8 cellular contexts compared by ENCODE assay signal in genomic region chr3:131794766-131795381, GRCh38.
DNase-seq lines count a peak whose midpoint lies in the region; ATAC-seq, FAIRE-seq and TF ChIP-seq lines count a peak whose summit lies in the region.

No MANE protein-coding gene starts in this region.

- no peak overlapping the region for H3K9ac ChIP-seq in mammary epithelial cell (ENCODE audit: insufficient read depth, low read length)
- no peak overlapping the region for H3K9ac ChIP-seq in keratinocyte (ENCODE audit: control insufficient read depth, extremely low read depth, insufficient read depth, low read length)

- no peaks in the 10 kb centered on the region for H3K79me2 ChIP-seq in mammary epithelial cell (ENCODE audit: insufficient read depth, low read length)
- H3K79me2 ChIP-seq in keratinocyte (ENCODE audit: control insufficient read depth, insufficient read depth, low read length), result no peaks in the 10 kb centered on the region

- peak; percentile 91 for FAIRE-seq in keratinocyte (lab: Jason Lieb, UNC)

- no peak overlapping the region for H2AFZ ChIP-seq in mammary epithelial cell (ENCODE audit: low read depth, low read length)
- H2AFZ ChIP-seq in keratinocyte (ENCODE audit: control insufficient read depth, low read length), result no peak overlapping the region

- H3K36me3 ChIP-seq in mammary epithelial cell (ENCODE audit: insufficient read depth, low read length), result no peaks in the 10 kb centered on the region
- no peaks in the 10 kb centered on the region for H3K36me3 ChIP-seq in keratinocyte (ENCODE audit: control insufficient read depth in 2 of 2, extremely low read depth in 1 of 2, insufficient read depth in 2 of 2, low read length in 2 of 2)

- TF ChIP-seq CTCF in mammary epithelial cell (conservative IDR thresholded peaks at IDR 0.05 in 1 of 2, IDR thresholded peaks at IDR 0.05 in 1 of 2; ENCODE audit: extremely low read depth in 1 of 2, insufficient read depth in 1 of 2, low read depth in 1 of 2, low read length in 2 of 2) (peak; percentile 89 to 95), keratinocyte (optimal IDR thresholded peaks at IDR 0.05 in 1 of 3, IDR thresholded peaks at IDR 0.05 in 1 of 3, conservative IDR thresholded peaks at IDR 0.05 in 1 of 3; ENCODE audit: extremely low read depth in 1 of 3, insufficient read depth in 2 of 3, low read length in 3 of 3) (peak; percentile 87 to 89 (median 87))

- dilution Hi-C loops in mammary epithelial cell (cut with HindIII; ENCODE audit: low sequenced_read_pairs) (no loop called here), keratinocyte (cut with MboI; ENCODE audit: extremely low pct_ligation_motif_present, low sequenced_read_pairs) (no loop called here)

- H3K27ac ChIP-seq in mammary epithelial cell (ENCODE audit: insufficient read depth, low read depth, low read length) (no peak overlapping the region), keratinocyte (ENCODE audit: control insufficient read depth, insufficient read depth, low read length) (no peak overlapping the region)

- in situ Hi-C loops in mammary epithelial cell (cut with MboI; ENCODE audit: low sequenced_read_pairs in 2 of 2), result loop anchor here (25.0 kb wide), 2 partner anchors 217 to 392 kb away; no protein-coding TSS in a partner anchor

- H3K4me1 ChIP-seq in mammary epithelial cell (ENCODE audit: insufficient read depth, low read length) (no peaks in the 10 kb centered on the region), keratinocyte (ENCODE audit: control insufficient read depth, extremely low read depth, insufficient read depth, low read length) (no peaks in the 10 kb centered on the region)

- intact Hi-C loops in mammary epithelial cell (cut with micrococcal nuclease), result loop anchor here (1.0 to 10.0 kb wide), 5 partner anchors 234 to 760 kb away; no protein-coding TSS in a partner anchor

- H4K20me1 ChIP-seq in mammary epithelial cell (ENCODE audit: insufficient read depth, low read length) (no peaks in the 10 kb centered on the region), keratinocyte (ENCODE audit: control insufficient read depth, extremely low read depth, insufficient read depth, low read length) (no peaks in the 10 kb centered on the region)

- H3K4me3 Mint-ChIP-seq in stimulated activated effector memory CD8-positive, alpha-beta T cell treated with anti-CD3 and anti-CD28 coated beads, Interleukin-12 subunit alpha, Interleukin-12 subunit beta, amount 100 ng/mL, for 72 hours, result no peak overlapping the region

- H3K9me3 ChIP-seq in mammary epithelial cell (replicated peaks; ENCODE audit: insufficient read depth, low read length), result no peaks in the 10 kb centered on the region
- H3K9me3 ChIP-seq in keratinocyte (ENCODE audit: control insufficient read depth, low read depth, low read length), result no peaks in the 10 kb centered on the region

- CTCF ChIA-PET in mammary epithelial cell (lab: Charles Lee; ENCODE audit: low non-redundant PET), result interaction anchor here (0.9 kb wide), 1 partner anchor 39 kb away, joined by 3 read pairs; no protein-coding TSS in a partner anchor

- H3K9me1 ChIP-seq in keratinocyte (ENCODE audit: control insufficient read depth, extremely low read depth, insufficient read depth, low read length), result no peaks in the 10 kb centered on the region

- no peaks in the 10 kb centered on the region for H3K9me3 Mint-ChIP-seq in stimulated activated effector memory CD8-positive, alpha-beta T cell treated with anti-CD3 and anti-CD28 coated beads, Interleukin-12 subunit alpha, Interleukin-12 subunit beta, amount 100 ng/mL, for 72 hours

- H3K27ac Mint-ChIP-seq in stimulated activated effector memory CD8-positive, alpha-beta T cell treated with anti-CD3 and anti-CD28 coated beads, Interleukin-12 subunit alpha, Interleukin-12 subunit beta, amount 100 ng/mL, for 72 hours, result no peak overlapping the region

- DNase-seq in NCI-H510A treated with DMSO at 0.1 percent for 48 hours (lab: John Stamatoyannopoulos, UW), result peak; percentile 47
- DNase-seq in NCI-H510A (lab: John Stamatoyannopoulos, UW), result no peak
- peak; percentile 60 for DNase-seq in NOMO-1 treated with DMSO at 0.1 percent for 48 hours (lab: John Stamatoyannopoulos, UW; ENCODE audit: unreplicated experiment)
- DNase-seq in mammary epithelial cell, result peak; percentile 29
- DNase-seq in keratinocyte (ENCODE audit: low read depth, low spot score), result peak; percentile 5
- no peak for DNase-seq in stimulated activated effector memory CD8-positive, alpha-beta T cell treated with anti-CD3 and anti-CD28 coated beads, Interleukin-12 subunit alpha, Interleukin-12 subunit beta, amount 100 ng/mL, for 72 hours (ENCODE audit: low spot score in 2 of 2)

- no peaks in the 10 kb centered on the region for H3K36me3 Mint-ChIP-seq in stimulated activated effector memory CD8-positive, alpha-beta T cell treated with anti-CD3 and anti-CD28 coated beads, Interleukin-12 subunit alpha, Interleukin-12 subunit beta, amount 100 ng/mL, for 72 hours

- 42% methylated on average over 5 of the region's 5 CpGs for WGBS in mammary epithelial cell (ENCODE audit: low coverage, missing lambda C conversion rate)

- no TSS peak for BruUV-seq in mammary epithelial cell (replicated peaks; lab: Mats Ljungman, UMichigan)

- H3K4me3 ChIP-seq in mammary epithelial cell (replicated peaks in 1 of 3; ENCODE audit: insufficient read depth in 1 of 3, low read depth in 2 of 3, low read length in 3 of 3) (no peak overlapping the region), keratinocyte (ENCODE audit: control insufficient read depth in 2 of 3, extremely low read depth in 1 of 3, insufficient read depth in 2 of 3, low read depth in 1 of 3, low read length in 3 of 3) (no peak overlapping the region)

- no peaks in the 10 kb centered on the region for H3K4me1 Mint-ChIP-seq in stimulated activated effector memory CD8-positive, alpha-beta T cell treated with anti-CD3 and anti-CD28 coated beads, Interleukin-12 subunit alpha, Interleukin-12 subunit beta, amount 100 ng/mL, for 72 hours

- ATAC-seq in GM19372 (IDR thresholded peaks at IDR 0.05; ENCODE audit: low read depth, unreplicated experiment) (peak; percentile 70), HG03469 (IDR thresholded peaks at IDR 0.05; ENCODE audit: unreplicated experiment) (peak; percentile 49)
- ATAC-seq in stimulated activated effector memory CD8-positive, alpha-beta T cell treated with anti-CD3 and anti-CD28 coated beads, Interleukin-12 subunit alpha, Interleukin-12 subunit beta, amount 100 ng/mL, for 72 hours, result peak; percentile 57

- H3K4me2 ChIP-seq in mammary epithelial cell (ENCODE audit: insufficient read depth, low read depth, low read length), result no peak overlapping the region
- H3K4me2 ChIP-seq in keratinocyte (ENCODE audit: control insufficient read depth, extremely low read depth, insufficient read depth, low read depth, low read length), result no peak overlapping the region

- H3K27me3 ChIP-seq in mammary epithelial cell (ENCODE audit: insufficient read depth, low read length) (no peaks in the 10 kb centered on the region), keratinocyte (ENCODE audit: control insufficient read depth, extremely low read depth, insufficient read depth, low read length) (no peaks in the 10 kb centered on the region)

Comparison
In these comparisons a context has a peak if more than half of its experiments do, and no peak if none do; other contexts are left out.
1. DNase-seq: peak in NCI-H510A treated with DMSO at 0.1 percent for 48 hours (single experiment), NOMO-1 treated with DMSO at 0.1 percent for 48 hours (single experiment), mammary epithelial cell (single experiment) and keratinocyte (single experiment); none in NCI-H510A (single experiment) and stimulated activated effector memory CD8-positive, alpha-beta T cell treated with anti-CD3 and anti-CD28 coated beads, Interleukin-12 subunit alpha, Interleukin-12 subunit beta, amount 100 ng/mL, for 72 hours (0 of 2).
2. Peak in every context shown above with its lines, with median percentiles within 50 percentile points of each other: ATAC-seq.